Comparison of ENCODE assay signal across 26 cellular contexts in genomic region chr3:184953396-184953795, GRCh38.
DNase-seq lines count a peak whose midpoint lies in the region; ATAC-seq and TF ChIP-seq lines count a peak whose summit lies in the region.
"Had no signal": no experiment of that assay in that cellular context is flagged by ENCODE, and none has a peak within 500 bp of the region (broad histone marks: within the 10 kb centered on the region; RNA-seq: fewer than 3 reads in every experiment).

No MANE protein-coding gene starts in this region.

- no peak overlapping the region for H3K27ac Mint-ChIP-seq in activated CD4-positive, alpha-beta T cell treated with anti-CD3 and anti-CD28 coated beads for 36 hours
- H3K27ac Mint-ChIP-seq: activated CD8-positive, alpha-beta memory T cell treated with anti-CD3 and anti-CD28 coated beads, Interleukin-2, amount 10 ng/mL, durations not matched to agents 7 days and 5 days; neural progenitor cell had no signal

- intact Hi-C loops in activated CD4-positive, alpha-beta T cell treated with anti-CD3 and anti-CD28 coated beads for 36 hours (cut with DNase I, micrococcal nuclease): no loop called here

- no peak overlapping the region for H3K4me3 Mint-ChIP-seq in activated CD4-positive, alpha-beta T cell treated with anti-CD3 and anti-CD28 coated beads for 36 hours
- H3K4me3 Mint-ChIP-seq: activated CD8-positive, alpha-beta memory T cell treated with anti-CD3 and anti-CD28 coated beads, Interleukin-2, amount 10 ng/mL, durations not matched to agents 7 days and 5 days; neural progenitor cell; stimulated activated naive CD8-positive, alpha-beta T cell treated with anti-CD3 and anti-CD28 coated beads, Interleukin-15, Interleukin-2, amounts not matched to agents 100 ng/mL and 50 ng/mL, for 24 hours had no signal

- no peaks in the 10 kb centered on the region for H3K36me3 ChIP-seq in HUES48 (ENCODE audit: control insufficient read depth, insufficient read depth, low read length)
- H3K36me3 ChIP-seq: HAP-1, neural progenitor cell had no signal

- H3K27me3 ChIP-seq in HUES48 (ENCODE audit: control insufficient read depth, insufficient read depth, low read length): no peaks in the 10 kb centered on the region
- H3K27me3 ChIP-seq: gastroesophageal sphincter, neural progenitor cell, tibial nerve had no signal

- no peak for ATAC-seq in activated CD4-positive, alpha-beta T cell treated with anti-CD3 and anti-CD28 coated beads for 36 hours
- ATAC-seq in GM19351 (IDR thresholded peaks at IDR 0.05; ENCODE audit: unreplicated experiment): no peak
- ATAC-seq: activated CD8-positive, alpha-beta memory T cell treated with anti-CD3 and anti-CD28 coated beads, Interleukin-2, amount 10 ng/mL, durations not matched to agents 7 days and 5 days; esophagus mucosa; gastroesophageal sphincter; Panc1; psoas muscle had no signal

- DNase-seq in DMS 273 (lab: John Stamatoyannopoulos, UW; ENCODE audit: unreplicated experiment) (peak; percentile 89), OCI-M2 (lab: John Stamatoyannopoulos, UW; ENCODE audit: unreplicated experiment) (peak; percentile 34), erythroblast (lab: John Stamatoyannopoulos, UW) (peak; percentile 56 to 89), AG20443 (ENCODE audit: low spot score) (no peak), amygdala (lab: John Stamatoyannopoulos, UW) (no peak)
- DNase-seq in activated CD4-positive, alpha-beta T cell treated with anti-CD3 and anti-CD28 coated beads for 36 hours: no peak
- DNase-seq: activated CD8-positive, alpha-beta memory T cell treated with anti-CD3 and anti-CD28 coated beads, Interleukin-2, amount 10 ng/mL, durations not matched to agents 7 days and 5 days; activated effector memory CD4-positive, alpha-beta T cell treated with Interleukin-2 at 50 U/mL for 16 hours; AML-193; caudate nucleus; COR-L47; NCI-H2029 treated with DMSO at 0.1 percent for 48 hours; psoas muscle; small intestine; stimulated activated CD4-positive, alpha-beta T cell treated with anti-CD3 and anti-CD28 coated beads, Interleukin-2, amount 100 ng/mL, for 48 hours; T1000 had no signal

- peaks cover 18% of the 10 kb centered on the region for H3K36me3 Mint-ChIP-seq in activated CD4-positive, alpha-beta T cell treated with anti-CD3 and anti-CD28 coated beads for 36 hours (ENCODE audit: low read depth)

- no peaks in the 10 kb centered on the region for H3K9me3 Mint-ChIP-seq in activated CD4-positive, alpha-beta T cell treated with anti-CD3 and anti-CD28 coated beads for 36 hours (ENCODE audit: low read depth)
- H3K9me3 Mint-ChIP-seq: neural progenitor cell; stimulated activated naive CD8-positive, alpha-beta T cell treated with anti-CD3 and anti-CD28 coated beads, Interleukin-15, Interleukin-2, amounts not matched to agents 100 ng/mL and 50 ng/mL, for 24 hours had no signal

- CTCF ChIA-PET in activated CD4-positive, alpha-beta T cell treated with anti-CD3 and anti-CD28 coated beads for 36 hours (lab: Charles Lee): interaction anchor here (0.6 to 1.1 kb wide), 2 partner anchors 12 to 30 kb away, joined by 3 read pairs; no protein-coding TSS in a partner anchor

- POLR2A ChIA-PET in activated CD4-positive, alpha-beta T cell treated with anti-CD3 and anti-CD28 coated beads for 36 hours (lab: Charles Lee): no interaction called here

- no peak overlapping the region for H3K9ac ChIP-seq in HUES48 (ENCODE audit: low read depth, low read length)
- H3K9ac ChIP-seq: neural progenitor cell had no signal

- H3K4me1 ChIP-seq in HUES48 (ENCODE audit: control insufficient read depth, insufficient read depth, low read length): peaks cover 26% of the 10 kb centered on the region
- H3K4me1 ChIP-seq: gastroesophageal sphincter, HAP-1, psoas muscle, tibial nerve had no signal

- peak overlapping the region; percentile 54 for H3K27ac ChIP-seq in HUES48 (ENCODE audit: low read depth, low read length)
- H3K27ac ChIP-seq: gastroesophageal sphincter, neural progenitor cell, psoas muscle, SK-N-MC, tibial nerve had no signal

- TF ChIP-seq POLR2A in erythroblast (IDR thresholded peaks at IDR 0.05; ENCODE audit: low read length): no peak

- no peaks in the 10 kb centered on the region for H3K4me1 Mint-ChIP-seq in activated CD4-positive, alpha-beta T cell treated with anti-CD3 and anti-CD28 coated beads for 36 hours
- H3K4me1 Mint-ChIP-seq: neural progenitor cell had no signal

- no peaks in the 10 kb centered on the region for H3K9me3 ChIP-seq in HUES48 (ENCODE audit: control insufficient read depth, insufficient read depth, low read length)
- H3K9me3 ChIP-seq: gastroesophageal sphincter, HAP-1, psoas muscle, tibial nerve had no signal

- H3K4me3 ChIP-seq in HUES48 (ENCODE audit: low read depth, low read length): 0 out of 2 replicates have a peak overlapping the region, but pooled peaks have one; percentile 7
- H3K4me3 ChIP-seq: gastroesophageal sphincter, HAP-1, neural progenitor cell, psoas muscle, SK-N-MC, tibial nerve had no signal

- no peaks in the 10 kb centered on the region for H3K27me3 Mint-ChIP-seq in activated CD4-positive, alpha-beta T cell treated with anti-CD3 and anti-CD28 coated beads for 36 hours
- H3K27me3 Mint-ChIP-seq: activated CD8-positive, alpha-beta memory T cell treated with anti-CD3 and anti-CD28 coated beads, Interleukin-2, amount 10 ng/mL, durations not matched to agents 7 days and 5 days; stimulated activated naive CD8-positive, alpha-beta T cell treated with anti-CD3 and anti-CD28 coated beads, Interleukin-15, Interleukin-2, amounts not matched to agents 100 ng/mL and 50 ng/mL, for 24 hours had no signal

Comparison
In these comparisons a context has a peak if more than half of its experiments do, and no peak if none do; other contexts are left out.
1. DNase-seq: peak in DMS 273 (single experiment), OCI-M2 (single experiment) and erythroblast (2 of 2); none in AG20443 (single experiment), activated CD4-positive, alpha-beta T cell treated with anti-CD3 and anti-CD28 coated beads for 36 hours (single experiment) and amygdala (0 of 56).